1 cellular context compared by ENCODE assay signal in genomic region chr1:164590592-164590991, GRCh38.
TF ChIP-seq lines count a peak whose summit lies in the region.

No MANE protein-coding gene starts in this region.

TF ChIP-seq in HEK293, 187 proteins besides CTCF, POLR2A, EP300 and RAD21 (continued from another document):
- no peak for TF ChIP-seq PRDM2 (tag by site-specific recombination; IDR thresholded peaks at IDR 0.05; ENCODE audit: borderline replicate concordance)
- TF ChIP-seq ZNF521 (tag by site-specific recombination; IDR thresholded peaks at IDR 0.05), result no peak
- TF ChIP-seq ZNF350 (tag by site-specific recombination; IDR thresholded peaks at IDR 0.05), result no peak
- peak; percentile 52 for TF ChIP-seq PRDM10 (tag by site-specific recombination; IDR thresholded peaks at IDR 0.05)
- TF ChIP-seq OVOL3 (tag by site-specific recombination; IDR thresholded peaks at IDR 0.05), result no peak
- no peak for TF ChIP-seq ZBTB7A (tag by site-specific recombination; IDR thresholded peaks at IDR 0.05; ENCODE audit: low read depth)
- TF ChIP-seq RBAK (tag by site-specific recombination; IDR thresholded peaks at IDR 0.05), result no peak
- TF ChIP-seq HOXC10 (CRISPR knock-in tag; IDR thresholded peaks at IDR 0.05), result no peak
- no peak for TF ChIP-seq ZNF561 (tag by site-specific recombination; IDR thresholded peaks at IDR 0.05; ENCODE audit: borderline replicate concordance)
- TF ChIP-seq BCL11A (tag by site-specific recombination; IDR thresholded peaks at IDR 0.05; ENCODE audit: low read depth), result no peak
- TF ChIP-seq TCF7L2 (IDR thresholded peaks at IDR 0.05; ENCODE audit: borderline replicate concordance, low read depth, low read length), result no peak
- no peak for TF ChIP-seq ZNF529 (tag by site-specific recombination; IDR thresholded peaks at IDR 0.05; ENCODE audit: insufficient replicate concordance)
- TF ChIP-seq ZNF394 (tag by site-specific recombination; IDR thresholded peaks at IDR 0.05; ENCODE audit: borderline replicate concordance), result peak; percentile 30; the same call in 1 of the 2 replicates
